ENCODE assay signal across 21 cellular contexts in genomic region chr16:749010-749409, GRCh38. TPM values are rescaled to one million over a fixed set of nuclear protein-coding genes. Genes with fewer than 3 reads are reported as not detected.
DNase-seq lines count a peak whose midpoint lies in the region; ATAC-seq and TF ChIP-seq lines count a peak whose summit lies in the region.
"Had no signal": no experiment of that assay in that cellular context is flagged by ENCODE, and none has a peak within 500 bp of the region (broad histone marks: within the 10 kb centered on the region; RNA-seq: fewer than 3 reads in every experiment).

No MANE protein-coding gene starts in this region.

- H3K79me2 ChIP-seq in hepatocyte = no peaks in the 10 kb centered on the region

- H3K27me3 ChIP-seq in hepatocyte = peaks cover 3% of the 10 kb centered on the region
- H3K27me3 ChIP-seq: uterus had no signal

- TF ChIP-seq CTCF in AG04449 (IDR thresholded peaks at IDR 0.05; ENCODE audit: insufficient read depth, low read length, missing control alignments) (no peak), MCF 10A (IDR thresholded peaks at IDR 0.05; ENCODE audit: unreplicated experiment) (no peak), hepatocyte (IDR thresholded peaks at IDR 0.05; ENCODE audit: poor library complexity) (no peak)

- H3K9me2 ChIP-seq in hepatocyte (replicated peaks; ENCODE audit: insufficient read depth) = no peaks in the 10 kb centered on the region

- ATAC-seq in activated CD4-positive, CD25-positive, alpha-beta regulatory T cell treated with anti-CD3 and anti-CD28 coated beads, Interleukin-2, amount 50 U/mL, for 24 hours = no peak

- intact Hi-C loops in MCF 10A (cut with micrococcal nuclease) = no loop called here

- H3K9me3 ChIP-seq in hepatocyte (ENCODE audit: low read depth) = no peaks in the 10 kb centered on the region
- H3K9me3 ChIP-seq: colonic mucosa, uterus had no signal

- POLR2A ChIA-PET in AG04449 (lab: Yijun Ruan, JAX) (interaction anchor here (0.7 kb wide), 2 partner anchors 8 to 19 kb away, joined by 3 read pairs; partner anchors contain the start of gene CIAO3), MCF 10A (lab: Yijun Ruan, JAX) (interaction anchor here (0.6 to 2.9 kb wide), 18 partner anchors 8 to 956 kb away, joined by 3 to 26 read pairs (median 4); partner anchors contain the start of genes ANTKMT, CHTF18, CIAO3 and MSLN)

- no peak overlapping the region for H3K4me2 ChIP-seq in hepatocyte

- BruUV-seq in MCF 10A (replicated peaks; lab: Mats Ljungman, UMichigan) = no TSS peak

- H4K20me1 ChIP-seq in hepatocyte (ENCODE audit: insufficient read depth, poor library complexity, severe bottlenecking) = no peaks in the 10 kb centered on the region

- H3K36me3 ChIP-seq in hepatocyte (replicated peaks; ENCODE audit: insufficient read depth, low read depth) = no peaks in the 10 kb centered on the region
- H3K36me3 ChIP-seq: colonic mucosa, uterus had no signal

- no peak overlapping the region for H3K27ac Mint-ChIP-seq in MCF 10A (ENCODE audit: low read depth, unreplicated experiment)

- H3K4me3 Mint-ChIP-seq in MCF 10A (ENCODE audit: unreplicated experiment) = no peak overlapping the region

- H2AFZ ChIP-seq in hepatocyte = no peak overlapping the region

- H3K9me3 Mint-ChIP-seq in MCF 10A (ENCODE audit: unreplicated experiment) = no peaks in the 10 kb centered on the region

- no peaks in the 10 kb centered on the region for H3K4me1 Mint-ChIP-seq in MCF 10A (ENCODE audit: insufficient read depth, unreplicated experiment)

- no peaks in the 10 kb centered on the region for H3K27me3 Mint-ChIP-seq in MCF 10A (ENCODE audit: insufficient read depth, unreplicated experiment)

- H3K4me1 ChIP-seq in hepatocyte (ENCODE audit: insufficient read depth) = peaks cover 7% of the 10 kb centered on the region
- H3K4me1 ChIP-seq: colonic mucosa, uterus had no signal

- CTCF ChIA-PET in AG04449 (lab: Yijun Ruan, JAX) (interaction anchor here (0.8 to 4.1 kb wide), 7 partner anchors 9 to 306 kb away, joined by 3 to 40 read pairs (median 5); partner anchors contain the start of genes ANTKMT and CIAO3), MCF 10A (lab: Yijun Ruan, JAX) (interaction anchor here (0.5 to 3.7 kb wide), 9 partner anchors 29 to 1365 kb away, joined by 3 to 19 read pairs (median 4); partner anchors contain the start of gene ANTKMT)

- WGBS in hepatocyte (ENCODE audit: low lambda C conversion rate, missing lambda C conversion rate) = 85% methylated on average over 6 of the region's 6 CpGs

- H3K27ac ChIP-seq in hepatocyte = peak overlapping the region; percentile 80
- H3K27ac ChIP-seq: colonic mucosa, uterus had no signal

- DNase-seq in AG04449 (ENCODE audit: low read depth, low spot score) (peak; percentile 57), GM04504 (ENCODE audit: low read depth) (peak; percentile 76), MCF 10A (ENCODE audit: unreplicated experiment) (peak; percentile 56), hepatocyte (ENCODE audit: low spot score) (peak; percentile 63), mucosa of gallbladder (ENCODE audit: low spot score) (no peak)
- no peak for DNase-seq in activated CD4-positive, alpha-beta T cell treated with anti-CD3 and anti-CD28 coated beads, Interleukin-2, amount 50 U/mL, for 48 hours
- DNase-seq in activated CD4-positive, alpha-beta T cell treated with anti-CD3 and anti-CD28 coated beads for 1 hour = no peak
- DNase-seq: activated CD4-positive, CD25-positive, alpha-beta regulatory T cell treated with anti-CD3 and anti-CD28 coated beads, Interleukin-2, amount 50 U/mL, for 72 hours; activated gamma-delta T cell; AML-193; anterior cingulate cortex; Calu3; colonic mucosa; GDM1; glutamatergic neuron; mesendoderm; NCI-H1930; NCI-H510A; SHP77; uterus had no signal

- H3K4me3 ChIP-seq in AG04449 (ENCODE audit: low read depth, low read length) (no peak overlapping the region), hepatocyte (no peak overlapping the region)
- H3K4me3 ChIP-seq: colonic mucosa, uterus had no signal

- no peaks in the 10 kb centered on the region for H3K36me3 Mint-ChIP-seq in MCF 10A (ENCODE audit: insufficient read depth, unreplicated experiment)

RNA-seq across cellular contexts. Expression of gene CIAO3, which starts 8.2 kb away (rescaled TPM):
- 28.5 and 31.1 TPM in 2 replicates for total RNA-seq in MCF 10A (2022)
- 28.5 and 39.0 TPM in 2 replicates for total RNA-seq in hepatocyte
- polyA plus RNA-seq in hepatocyte = 42.8 and 61.8 TPM in 2 replicates
- 47.1 TPM for total RNA-seq in mucosa of gallbladder

RNA-seq across cellular contexts. Expression of gene MSLN, which starts 11.5 kb away (rescaled TPM):
- 18.1 and 25.2 TPM in 2 replicates for total RNA-seq in MCF 10A (2022)
- total RNA-seq in hepatocyte = 2.4 and 2.5 TPM in 2 replicates
- 5.6 and 8.0 TPM in 2 replicates for polyA plus RNA-seq in hepatocyte
- 53.1 TPM for total RNA-seq in mucosa of gallbladder

RNA-seq across cellular contexts. Expression of gene HAGHL, which starts 22.1 kb away (rescaled TPM):
- 20.1 and 24.5 TPM in 2 replicates for total RNA-seq in MCF 10A (2022)
- total RNA-seq in hepatocyte = 14.5 and 15.5 TPM in 2 replicates
- polyA plus RNA-seq in hepatocyte = 31.5 and 32.3 TPM in 2 replicates
- 13.4 TPM for total RNA-seq in mucosa of gallbladder

RNA-seq across cellular contexts. Expression of gene CCDC78, which starts 22.8 kb away (rescaled TPM):
- 4.6 and 6.0 TPM in 2 replicates for total RNA-seq in MCF 10A (2022)
- 2.2 and 3.4 TPM in 2 replicates for total RNA-seq in hepatocyte
- 5.8 and 6.8 TPM in 2 replicates for polyA plus RNA-seq in hepatocyte
- 3.3 TPM for total RNA-seq in mucosa of gallbladder

RNA-seq across cellular contexts. Expression of gene ANTKMT, which starts 28.1 kb away (rescaled TPM):
- 54.7 and 55.8 TPM in 2 replicates for total RNA-seq in MCF 10A (2022)
- 32.0 and 38.8 TPM in 2 replicates for total RNA-seq in hepatocyte
- 81.0 and 81.8 TPM in 2 replicates for polyA plus RNA-seq in hepatocyte
- total RNA-seq in mucosa of gallbladder = 54.7 TPM

Comparison
In these comparisons a context has a peak if more than half of its experiments do, and no peak if none do; other contexts are left out.
1. DNase-seq: peak in AG04449 (single experiment), GM04504 (single experiment), MCF 10A (single experiment) and hepatocyte (single experiment); none in mucosa of gallbladder (single experiment), activated CD4-positive, alpha-beta T cell treated with anti-CD3 and anti-CD28 coated beads, Interleukin-2, amount 50 U/mL, for 48 hours (0 of 2) and activated CD4-positive, alpha-beta T cell treated with anti-CD3 and anti-CD28 coated beads for 1 hour (single experiment).